Comparison of ENCODE assay signal across 17 cellular contexts in the genomic region with DNA sequence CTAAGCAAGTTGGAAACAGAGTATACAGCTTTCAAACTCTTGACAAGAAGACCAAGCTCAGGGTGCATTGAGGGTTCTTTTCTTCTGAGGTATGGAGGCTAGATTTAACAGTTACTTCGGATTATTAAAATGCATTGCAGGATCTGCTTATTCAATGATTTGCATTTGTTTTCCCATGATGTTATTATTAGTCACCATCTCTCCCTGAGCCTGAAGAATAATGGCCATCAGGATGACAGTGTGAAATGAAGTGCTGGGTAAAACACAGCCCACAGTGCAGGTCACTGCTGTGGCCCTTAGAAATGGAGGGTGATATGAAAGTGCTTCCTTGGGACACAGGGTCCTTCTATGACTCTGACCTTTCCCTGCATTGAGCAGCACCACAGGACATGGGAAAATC.
"Had no signal": no experiment of that assay in that cellular context is flagged by ENCODE, and none has a peak within 500 bp of the region (broad histone marks: within the 10 kb centered on the region; RNA-seq: fewer than 3 reads in every experiment).

No MANE protein-coding gene starts in this region.

- H3K4me1 ChIP-seq: esophagus squamous epithelium, psoas muscle, right atrium auricular region, upper lobe of left lung had no signal

- H3K27ac ChIP-seq: esophagus squamous epithelium, neutrophil, ovary, psoas muscle, right atrium auricular region, upper lobe of left lung had no signal

- H3K4me3 ChIP-seq: esophagus squamous epithelium, ovary, psoas muscle, right atrium auricular region, upper lobe of left lung had no signal

- H3K27me3 ChIP-seq: neutrophil, ovary, right atrium auricular region, upper lobe of left lung had no signal

- DNase-seq: activated naive CD4-positive, alpha-beta T cell treated with Interleukin-2 at 50 U/mL for 16 hours; activated naive CD8-positive, alpha-beta T cell treated with anti-CD3 and anti-CD28 coated beads for 36 hours; activated T-cell treated with anti-CD3 and anti-CD28 coated beads, Interleukin-2, amount 50 U/mL, for 48 hours; effector CD4-positive, alpha-beta T cell; esophagus squamous epithelium; immature natural killer cell; left cardiac atrium; ovary; psoas muscle; stimulated activated CD4-positive, alpha-beta T cell treated with anti-CD3 and anti-CD28 coated beads, Interleukin-4, amount 100 ng/mL, for 24 hours; stimulated activated naive CD4-positive, alpha-beta T cell treated with Interleukin-2 at 50 U/mL for 16 hours; T-helper 9 cell; upper lobe of left lung had no signal

- ATAC-seq: left cardiac atrium; natural killer cell treated with Interleukin-12 subunit alpha and Interleukin-12 subunit beta and Interleukin-15 and Interleukin-18, amount 100 ng/mL, for 72 hours; psoas muscle; WTC11 had no signal

- H3K36me3 ChIP-seq: esophagus squamous epithelium, neutrophil, ovary, right atrium auricular region, upper lobe of left lung had no signal

- H3K9me3 ChIP-seq: esophagus squamous epithelium, neutrophil, ovary, psoas muscle, right atrium auricular region, upper lobe of left lung had no signal
